13 cellular contexts compared by ENCODE assay signal in genomic region chr10:61096056-61096455, GRCh38.
DNase-seq lines count a peak whose midpoint lies in the region; ATAC-seq and TF ChIP-seq lines count a peak whose summit lies in the region.
"Had no signal": no experiment of that assay in that cellular context is flagged by ENCODE, and none has a peak within 500 bp of the region (broad histone marks: within the 10 kb centered on the region; RNA-seq: fewer than 3 reads in every experiment).

No MANE protein-coding gene starts in this region.

- intact Hi-C loops in PC-3 (cut with micrococcal nuclease), result no loop called here

- H3K9me3 ChIP-seq in trophoblast cell (ENCODE audit: insufficient read depth, low read depth, low read length) (no peaks in the 10 kb centered on the region), PC-3 (ENCODE audit: low read length) (no peaks in the 10 kb centered on the region)
- H3K9me3 ChIP-seq: BE2C had no signal

- no CpG with 5 or more reads among the region's 1 CpG for WGBS in trophoblast cell (ENCODE audit: extremely low coverage, insufficient coverage, insufficient read length)

- no peaks in the 10 kb centered on the region for H3F3A ChIP-seq in PC-3 (ENCODE audit: low read length, unreplicated experiment)

- no peak overlapping the region for H2BK12ac ChIP-seq in trophoblast cell (ENCODE audit: low read length)

- no peak overlapping the region for H4K91ac ChIP-seq in trophoblast cell (ENCODE audit: low read depth, low read length)

- H2AFZ ChIP-seq in trophoblast cell (ENCODE audit: insufficient read depth, low read length, poor library complexity) (no peak overlapping the region), PC-3 (ENCODE audit: low read length) (no peak overlapping the region)
- H2AFZ ChIP-seq: GM23248 had no signal

- H3K9ac ChIP-seq in trophoblast cell (ENCODE audit: low read length) (no peak overlapping the region), PC-3 (ENCODE audit: low read length) (no peak overlapping the region)
- H3K9ac ChIP-seq: GM23248 had no signal

- no peaks in the 10 kb centered on the region for H3K9me2 ChIP-seq in PC-3 (replicated peaks; ENCODE audit: low read length)

- DNase-seq in caudate nucleus (lab: John Stamatoyannopoulos, UW), result peak in 2 of 61 donors; percentile 4 to 58
- peak; percentile 90 for DNase-seq in globus pallidus (ENCODE audit: low spot score)
- peak; percentile 94 for DNase-seq in pons (ENCODE audit: low spot score)
- DNase-seq in trophoblast cell, result no peak
- no peak for DNase-seq in activated effector memory CD4-positive, alpha-beta T cell treated with Interleukin-2 at 50 U/mL for 16 hours
- DNase-seq in PC-3, result no peak
- DNase-seq in effector CD8-positive, alpha-beta T cell (lab: John Stamatoyannopoulos, UW), result no peak
- DNase-seq: BE2C; CD4-positive, alpha-beta memory T cell; DMS79; GM23248 had no signal

- CTCF ChIA-PET in PC-3 (lab: Charles Lee), result no interaction called here

- no peak overlapping the region for H3K4ac ChIP-seq in trophoblast cell (ENCODE audit: low read depth, low read length)

- H3K4me1 ChIP-seq in trophoblast cell (ENCODE audit: control insufficient read depth in 1 of 2, insufficient read depth in 2 of 2, low read length in 2 of 2), result no peaks in the 10 kb centered on the region
- H3K4me1 ChIP-seq in PC-3 (ENCODE audit: insufficient read depth, low read length), result no peaks in the 10 kb centered on the region
- H3K4me1 ChIP-seq: BE2C had no signal

- no peak for TF ChIP-seq CTCF in PC-3 (conservative IDR thresholded peaks at IDR 0.05; ENCODE audit: low read depth, low read length)

- no peak overlapping the region for H2AK5ac ChIP-seq in trophoblast cell (ENCODE audit: low read length)

- H3K79me1 ChIP-seq in trophoblast cell (ENCODE audit: low read length), result no peaks in the 10 kb centered on the region

- H3K27me3 ChIP-seq in trophoblast cell (ENCODE audit: insufficient read depth, low read length) (no peaks in the 10 kb centered on the region), PC-3 (ENCODE audit: low read length) (peaks cover 71% of the 10 kb centered on the region)
- H3K27me3 ChIP-seq: BE2C had no signal

- ATAC-seq in PC-3, result no peak
- ATAC-seq: GM12878 had no signal

- H4K12ac ChIP-seq in trophoblast cell (ENCODE audit: low read depth, low read length), result no peak overlapping the region

- H4K20me1 ChIP-seq in PC-3 (ENCODE audit: low read length), result no peaks in the 10 kb centered on the region

- POLR2A ChIA-PET in PC-3 (lab: Charles Lee; ENCODE audit: unreplicated experiment), result no interaction called here

- H3K14ac ChIP-seq in trophoblast cell (ENCODE audit: low read length), result no peak overlapping the region

- H3K36me3 ChIP-seq in trophoblast cell (ENCODE audit: control insufficient read depth in 1 of 2, insufficient read depth in 2 of 2, low read length in 2 of 2), result no peaks in the 10 kb centered on the region
- no peaks in the 10 kb centered on the region for H3K36me3 ChIP-seq in PC-3 (ENCODE audit: low read depth, low read length)
- H3K36me3 ChIP-seq: BE2C had no signal

- H3K79me2 ChIP-seq in trophoblast cell (ENCODE audit: control insufficient read depth, insufficient read depth, low read length, poor library complexity) (no peaks in the 10 kb centered on the region), PC-3 (ENCODE audit: low read length) (no peaks in the 10 kb centered on the region)

- H3K27ac ChIP-seq in caudate nucleus (ENCODE audit: low read depth, low read length), result peak overlapping the region; percentile 90
- no peak overlapping the region for H3K27ac ChIP-seq in trophoblast cell (ENCODE audit: low read depth, low read length)
- no peak overlapping the region for H3K27ac ChIP-seq in PC-3 (ENCODE audit: low read length)
- H3K27ac ChIP-seq: C4-2B, GM23248 had no signal

- no TSS peak for BruUV-seq in PC-3 (replicated peaks; lab: Mats Ljungman, UMichigan)

- H3K23ac ChIP-seq in trophoblast cell (ENCODE audit: low read length), result no peak overlapping the region

- H3K4me2 ChIP-seq in trophoblast cell (ENCODE audit: low read length) (no peak overlapping the region), PC-3 (ENCODE audit: low read length) (no peak overlapping the region)

- H2BK120ac ChIP-seq in trophoblast cell (ENCODE audit: insufficient read depth, low read length, poor library complexity), result no peak overlapping the region

- H2BK5ac ChIP-seq in trophoblast cell (ENCODE audit: low read depth, low read length, poor library complexity), result no peak overlapping the region

- H3K4me3 ChIP-seq in trophoblast cell (ENCODE audit: low read depth, low read length) (no peak overlapping the region), PC-3 (ENCODE audit: low read length) (no peak overlapping the region)
- H3K4me3 ChIP-seq: GM12878, GM23248 had no signal

- H4K8ac ChIP-seq in trophoblast cell (ENCODE audit: low read depth, low read length), result no peak overlapping the region

- no peak overlapping the region for H3K18ac ChIP-seq in trophoblast cell (ENCODE audit: low read length)

Comparison
In these comparisons a context has a peak if more than half of its experiments do, and no peak if none do; other contexts are left out.
1. DNase-seq: peak in globus pallidus (single experiment) and pons (single experiment); none in trophoblast cell (0 of 2), activated effector memory CD4-positive, alpha-beta T cell treated with Interleukin-2 at 50 U/mL for 16 hours (single experiment), PC-3 (single experiment) and effector CD8-positive, alpha-beta T cell (single experiment).